In genomic region chr1:17570228-17570627, GRCh38 we compare ENCODE assay signal across 11 cellular contexts. TPM values are rescaled to one million over a fixed set of nuclear protein-coding genes. Genes with fewer than 3 reads are reported as not detected.
A peak's percentile ranks its signal among the peaks of the same experiment; 100 is the strongest.
DNase-seq lines count a peak whose midpoint lies in the region; ATAC-seq and TF ChIP-seq lines count a peak whose summit lies in the region.
"Had no signal": no experiment of that assay in that cellular context is flagged by ENCODE, and none has a peak within 500 bp of the region (broad histone marks: within the 10 kb centered on the region; RNA-seq: fewer than 3 reads in every experiment).

No MANE protein-coding gene starts in this region.

- no peaks in the 10 kb centered on the region for H3K9me2 ChIP-seq in PC-9 (ENCODE audit: insufficient read depth)

- no peaks in the 10 kb centered on the region for H3K36me3 Mint-ChIP-seq in dendritic cell treated with granulocyte-macrophage colony-stimulating factor and Interleukin-4, amounts not matched to agents 40 ng/mL and 50 ng/mL, for 4 days (ENCODE audit: low read depth)
- H3K36me3 Mint-ChIP-seq in T-helper 2 cell treated with Interferon-gamma antibody and Interleukin-4, amounts not matched to agents 5 μg/mL and 100 μg/mL, for 36 hours (ENCODE audit: low read depth) = no peaks in the 10 kb centered on the region

- TF ChIP-seq POLR2A in testis (IDR thresholded peaks at IDR 0.05) = no peak

- H3K4me1 ChIP-seq in PC-9 (replicated peaks; ENCODE audit: insufficient read depth) (peaks cover 24% of the 10 kb centered on the region), muscle layer of duodenum (ENCODE audit: control insufficient read depth in 1 of 2, insufficient read depth in 2 of 2, low read length in 2 of 2) (peaks cover 43 to 87% of the 10 kb centered on the region in 2 donors), testis (peaks cover 45% of the 10 kb centered on the region)

- H4K20me1 ChIP-seq in PC-9 (ENCODE audit: insufficient read depth) = no peaks in the 10 kb centered on the region

- peak overlapping the region; percentile 70 for H3K4me2 ChIP-seq in PC-9

- CTCF ChIA-PET in PC-9 (lab: Charles Lee) = interaction anchor here (0.6 to 0.8 kb wide), 2 partner anchors 25 to 33 kb away, joined by 3 read pairs; no protein-coding TSS in a partner anchor

- no peak for ATAC-seq in HG03520 (IDR thresholded peaks at IDR 0.05; ENCODE audit: unreplicated experiment)
- no peak for ATAC-seq in HG03565 (IDR thresholded peaks at IDR 0.05; ENCODE audit: unreplicated experiment)

- H3K4me3 Mint-ChIP-seq in dendritic cell treated with granulocyte-macrophage colony-stimulating factor and Interleukin-4, amounts not matched to agents 40 ng/mL and 50 ng/mL, for 4 days = no peak overlapping the region
- H3K4me3 Mint-ChIP-seq in T-helper 2 cell treated with Interferon-gamma antibody and Interleukin-4, amounts not matched to agents 5 μg/mL and 100 μg/mL, for 36 hours = no peak overlapping the region

- peak overlapping the region; percentile 76 for H3K27ac Mint-ChIP-seq in dendritic cell treated with granulocyte-macrophage colony-stimulating factor and Interleukin-4, amounts not matched to agents 40 ng/mL and 50 ng/mL, for 4 days
- H3K27ac Mint-ChIP-seq in T-helper 2 cell treated with Interferon-gamma antibody and Interleukin-4, amounts not matched to agents 5 μg/mL and 100 μg/mL, for 36 hours = no peak overlapping the region

- no peaks in the 10 kb centered on the region for H3K36me3 ChIP-seq in PC-9 (ENCODE audit: low read depth)
- no peaks in the 10 kb centered on the region for H3K36me3 ChIP-seq in muscle layer of duodenum (ENCODE audit: control insufficient read depth in 1 of 2, insufficient read depth in 2 of 2, low read length in 2 of 2)
- H3K36me3 ChIP-seq in testis (ENCODE audit: low read depth, missing control alignments) = no peaks in the 10 kb centered on the region

- peaks cover 23% of the 10 kb centered on the region for H3K27me3 Mint-ChIP-seq in dendritic cell treated with granulocyte-macrophage colony-stimulating factor and Interleukin-4, amounts not matched to agents 40 ng/mL and 50 ng/mL, for 4 days
- no peaks in the 10 kb centered on the region for H3K27me3 Mint-ChIP-seq in T-helper 2 cell treated with Interferon-gamma antibody and Interleukin-4, amounts not matched to agents 5 μg/mL and 100 μg/mL, for 36 hours (ENCODE audit: low read depth)

- H3K27me3 ChIP-seq in PC-9 (ENCODE audit: insufficient read depth, low read depth) (no peaks in the 10 kb centered on the region), muscle layer of duodenum (ENCODE audit: low read depth, low read length) (no peaks in the 10 kb centered on the region), testis (no peaks in the 10 kb centered on the region)
- H3K27me3 ChIP-seq: foreskin keratinocyte had no signal

- H3K9me3 Mint-ChIP-seq in dendritic cell treated with granulocyte-macrophage colony-stimulating factor and Interleukin-4, amounts not matched to agents 40 ng/mL and 50 ng/mL, for 4 days = no peaks in the 10 kb centered on the region
- no peaks in the 10 kb centered on the region for H3K9me3 Mint-ChIP-seq in T-helper 2 cell treated with Interferon-gamma antibody and Interleukin-4, amounts not matched to agents 5 μg/mL and 100 μg/mL, for 36 hours

- peaks cover 50% of the 10 kb centered on the region for H3K4me1 Mint-ChIP-seq in dendritic cell treated with granulocyte-macrophage colony-stimulating factor and Interleukin-4, amounts not matched to agents 40 ng/mL and 50 ng/mL, for 4 days (ENCODE audit: low read depth)
- H3K4me1 Mint-ChIP-seq in T-helper 2 cell treated with Interferon-gamma antibody and Interleukin-4, amounts not matched to agents 5 μg/mL and 100 μg/mL, for 36 hours (ENCODE audit: low read depth) = no peaks in the 10 kb centered on the region

- H3K4me3 ChIP-seq in PC-9 = no peak overlapping the region; the same call in 1 of the 2 replicates
- no peak overlapping the region for H3K4me3 ChIP-seq in muscle layer of duodenum (ENCODE audit: low read depth in 1 of 2, low read length in 2 of 2)
- H3K4me3 ChIP-seq in testis = no peak overlapping the region
- H3K4me3 ChIP-seq: SK-N-MC had no signal

- POLR2A ChIA-PET in PC-9 (lab: Charles Lee; ENCODE audit: unreplicated experiment) = interaction anchor here (0.6 kb wide), 1 partner anchor 16 kb away, joined by 8 read pairs; no protein-coding TSS in a partner anchor

- H3K9me3 ChIP-seq in PC-9 (ENCODE audit: insufficient read depth, low read depth) = no peaks in the 10 kb centered on the region
- no peaks in the 10 kb centered on the region for H3K9me3 ChIP-seq in muscle layer of duodenum (ENCODE audit: control insufficient read depth in 1 of 2, low read length in 2 of 2)
- no peaks in the 10 kb centered on the region for H3K9me3 ChIP-seq in testis

- intact Hi-C loops in PC-9 (cut with micrococcal nuclease; ENCODE audit: unreplicated experiment) (no loop called here), testis (cut with DNase I; ENCODE audit: low total_unique reads) (no loop called here)
- intact Hi-C loops in dendritic cell treated with granulocyte-macrophage colony-stimulating factor and Interleukin-4, amounts not matched to agents 40 ng/mL and 50 ng/mL, for 4 days (cut with micrococcal nuclease) = no loop called here

- H3F3A ChIP-seq in PC-9 (ENCODE audit: insufficient read depth, low read depth) = peaks cover 21% of the 10 kb centered on the region

- peaks cover 29% of the 10 kb centered on the region for H3K79me2 ChIP-seq in PC-9 (ENCODE audit: low read depth)

- BruUV-seq in PC-9 (replicated peaks; lab: Mats Ljungman, UMichigan) = no TSS peak

- DNase-seq in PC-9 = no peak
- no peak for DNase-seq in testis
- DNase-seq in T-helper 2 cell treated with Interferon-gamma antibody and Interleukin-4, amounts not matched to agents 5 μg/mL and 100 μg/mL, for 36 hours (ENCODE audit: low spot score) = no peak
- DNase-seq in NCI-H1105 (lab: John Stamatoyannopoulos, UW) = no peak
- DNase-seq: foreskin keratinocyte, NCI-H446 treated with DMSO at 0.1 percent for 48 hours had no signal

- 76 to 84% methylated on average over 3 of the region's 3 CpGs for WGBS in testis, 2 donors

- H3K27ac ChIP-seq in PC-9 (peak overlapping the region; percentile 99), muscle layer of duodenum (ENCODE audit: low read length) (peak overlapping the region; percentile 91), testis (peak overlapping the region; percentile 84 to 91)
- H3K27ac ChIP-seq: foreskin keratinocyte, SK-N-MC had no signal

- no peak overlapping the region for H2AFZ ChIP-seq in PC-9

- no peak for TF ChIP-seq CTCF in PC-9 (conservative IDR thresholded peaks at IDR 0.05)
- no peak for TF ChIP-seq CTCF in testis (IDR thresholded peaks at IDR 0.05)

RNA-seq across cellular contexts. Expression of gene ARHGEF10L, which starts 30.7 kb away (rescaled TPM):
- total RNA-seq in PC-9 (2021) (21.6 and 25.4 TPM in 2 replicates), testis (10 to 100 TPM; 18.4 to 20.3 TPM)
- 13.5 TPM for polyA plus RNA-seq in testis (ENCODE audit: insufficient read depth, low read depth, low replicate concordance)
